2 cellular contexts compared by ENCODE assay signal in the genomic region with DNA sequence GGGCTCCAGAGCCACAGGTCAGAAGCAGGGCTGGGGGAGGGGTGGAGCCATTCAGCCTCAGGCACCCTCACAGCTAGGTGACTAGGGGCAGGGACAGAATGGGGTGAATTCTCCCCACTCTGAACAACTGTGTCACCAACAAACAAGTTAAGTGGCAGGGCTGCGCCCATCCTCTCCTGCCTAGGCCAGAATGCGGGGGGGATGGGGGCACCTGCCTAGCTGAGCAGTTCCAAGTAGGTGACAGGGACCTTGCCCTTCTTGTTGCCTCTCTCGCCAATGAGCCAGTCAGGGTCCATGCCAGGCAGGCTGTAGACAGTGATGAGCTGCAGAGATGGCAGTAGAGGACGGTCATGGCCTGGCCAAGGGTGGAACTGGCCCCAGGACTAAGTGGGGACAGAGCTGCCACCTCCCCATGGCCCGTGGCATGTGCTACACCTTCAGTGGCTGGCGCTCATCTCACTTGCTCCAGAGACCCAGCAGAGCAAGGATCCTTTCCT.
TF ChIP-seq lines count a peak whose summit lies in the region.

No MANE protein-coding gene starts in this region.

TF ChIP-seq in K562, 482 proteins besides CTCF, POLR2A, EP300 and RAD21:
- 0 out of 2 replicates have a peak, but pooled peaks have one; percentile 3 for TF ChIP-seq MYNN (IDR thresholded peaks at IDR 0.05)
- TF ChIP-seq MYNN (CRISPR knock-in tag; IDR thresholded peaks at IDR 0.05), result no peak
- TF ChIP-seq U2AF2 (optimal IDR thresholded peaks at IDR 0.05; ENCODE audit: low read depth, low read length), result no peak
- TF ChIP-seq, protein P1, sequence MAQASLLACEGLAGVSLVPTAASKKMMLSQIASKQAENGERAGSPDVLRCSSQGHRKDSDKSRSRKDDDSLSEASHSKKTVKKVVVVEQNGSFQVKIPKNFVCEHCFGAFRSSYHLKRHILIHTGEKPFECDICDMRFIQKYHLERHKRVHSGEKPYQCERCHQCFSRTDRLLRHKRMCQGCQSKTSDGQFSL (CRISPR knock-in tag; IDR thresholded peaks at IDR 0.05), result 0 out of 2 replicates have a peak, but pooled peaks have one; percentile 24
- TF ChIP-seq, protein P1 (tag; IDR thresholded peaks at IDR 0.05), result no peak

TF ChIP-seq in neural cell, 6 proteins besides CTCF, POLR2A, EP300 and RAD21:
- TF ChIP-seq MXI1 (conservative IDR thresholded peaks at IDR 0.05; ENCODE audit: poor library complexity, severe bottlenecking) (no peak), POLR2AphosphoS5 (IDR thresholded peaks at IDR 0.05) (peak; percentile 11), SMC3 (conservative IDR thresholded peaks at IDR 0.05; ENCODE audit: poor library complexity) (no peak)
